18 cellular contexts compared by ENCODE assay signal in genomic region chr5:64666058-64666457, GRCh38. TPM values are rescaled to one million over a fixed set of nuclear protein-coding genes. Genes with fewer than 3 reads are reported as not detected.
DNase-seq lines count a peak whose midpoint lies in the region; ATAC-seq, FAIRE-seq and TF ChIP-seq lines count a peak whose summit lies in the region.
"Had no signal": no experiment of that assay in that cellular context is flagged by ENCODE, and none has a peak within 500 bp of the region (broad histone marks: within the 10 kb centered on the region; RNA-seq: fewer than 3 reads in every experiment).

No MANE protein-coding gene starts in this region.

- no peak overlapping the region for H3K27ac Mint-ChIP-seq in activated naive CD4-positive, alpha-beta T cell treated with anti-CD3 and anti-CD28 coated beads for 36 hours
- no peak overlapping the region for H3K27ac Mint-ChIP-seq in CD8-positive, alpha-beta T cell
- H3K27ac Mint-ChIP-seq: activated CD4-positive, alpha-beta T cell treated with anti-CD3 and anti-CD28 coated beads, Interleukin-2, amount 10 ng/mL, durations not matched to agents 7 days and 5 days; activated naive CD8-positive, alpha-beta T cell treated with anti-CD3 and anti-CD28 coated beads, Interleukin-2, amount 10 ng/mL, durations not matched to agents 7 days and 5 days had no signal

- TF ChIP-seq CTCF in AG09309 (IDR thresholded peaks at IDR 0.05; ENCODE audit: control insufficient read depth, insufficient read depth, low read depth, low read length, missing control alignments) (no peak), K562 (IDR thresholded peaks at IDR 0.05 in 2 of 3, conservative IDR thresholded peaks at IDR 0.05 in 1 of 3; ENCODE audit: insufficient read depth in 2 of 3, low read depth in 1 of 3, low read length in 3 of 3) (no peak), PC-3 (conservative IDR thresholded peaks at IDR 0.05; ENCODE audit: low read depth, low read length) (no peak)
- TF ChIP-seq CTCF in CD8-positive, alpha-beta T cell (IDR thresholded peaks at IDR 0.05): no peak

- TF ChIP-seq POLR2A in K562 (conservative IDR thresholded peaks at IDR 0.05): no peak

- no peak overlapping the region for H3K27ac ChIP-seq in K562 (ENCODE audit: extremely low read depth, low read depth, low read length)
- H3K27ac ChIP-seq in PC-3 (ENCODE audit: low read length): no peak overlapping the region
- no peak overlapping the region for H3K27ac ChIP-seq in CD8-positive, alpha-beta T cell (ENCODE audit: low read depth, low read length)

- no peaks in the 10 kb centered on the region for H3K9me2 ChIP-seq in PC-3 (replicated peaks; ENCODE audit: low read length)

- peak; percentile 67 for ATAC-seq in K562
- ATAC-seq in PC-3: no peak
- no peak for ATAC-seq in CD8-positive, alpha-beta T cell
- ATAC-seq: activated T-cell treated with anti-CD3 and anti-CD28 coated beads, Interleukin-2, amount 50 U/mL, for 4 hours had no signal

- H3K4me3 ChIP-seq in AG09309 (ENCODE audit: control insufficient read depth, low read depth, low read length) (no peak overlapping the region), K562 (no peak overlapping the region), PC-3 (ENCODE audit: low read length) (no peak overlapping the region)
- no peak overlapping the region for H3K4me3 ChIP-seq in CD8-positive, alpha-beta T cell (ENCODE audit: low read depth, low read length)

- BruUV-seq in K562 (replicated peaks; lab: Mats Ljungman, UMichigan) (no TSS peak), PC-3 (replicated peaks; lab: Mats Ljungman, UMichigan) (no TSS peak)

- H3K36me3 ChIP-seq in K562 (ENCODE audit: control insufficient read depth, insufficient read depth, low read length): no peaks in the 10 kb centered on the region
- H3K36me3 ChIP-seq in PC-3 (ENCODE audit: low read depth, low read length): no peaks in the 10 kb centered on the region
- H3K36me3 ChIP-seq in CD8-positive, alpha-beta T cell (ENCODE audit: insufficient read depth, low read length): no peaks in the 10 kb centered on the region

- H3K79me2 ChIP-seq in K562 (ENCODE audit: control insufficient read depth, insufficient read depth, low read length) (no peaks in the 10 kb centered on the region), PC-3 (ENCODE audit: low read length) (no peaks in the 10 kb centered on the region)

- H3K4me1 ChIP-seq in K562 (replicated peaks in 1 of 2; ENCODE audit: control insufficient read depth in 2 of 2, insufficient read depth in 2 of 2, low read length in 2 of 2): peaks cover 0 to 5% of the 10 kb centered on the region in 2 experiments; a peak in 1 of 5 replicates
- H3K4me1 ChIP-seq in PC-3 (ENCODE audit: insufficient read depth, low read length): no peaks in the 10 kb centered on the region
- no peaks in the 10 kb centered on the region for H3K4me1 ChIP-seq in CD8-positive, alpha-beta T cell (ENCODE audit: insufficient read depth, low read length)

- no peaks in the 10 kb centered on the region for H3K4me1 Mint-ChIP-seq in activated naive CD4-positive, alpha-beta T cell treated with anti-CD3 and anti-CD28 coated beads for 36 hours (ENCODE audit: low read depth)
- no peaks in the 10 kb centered on the region for H3K4me1 Mint-ChIP-seq in CD8-positive, alpha-beta T cell (ENCODE audit: low read depth)
- H3K4me1 Mint-ChIP-seq: activated CD4-positive, alpha-beta T cell treated with anti-CD3 and anti-CD28 coated beads, Interleukin-2, amount 10 ng/mL, durations not matched to agents 7 days and 5 days; activated naive CD8-positive, alpha-beta T cell treated with anti-CD3 and anti-CD28 coated beads, Interleukin-2, amount 10 ng/mL, durations not matched to agents 7 days and 5 days had no signal

- no peaks in the 10 kb centered on the region for H3K9me3 ChIP-seq in K562 (replicated peaks; ENCODE audit: control insufficient read depth, insufficient read depth, low read depth, low read length)
- no peaks in the 10 kb centered on the region for H3K9me3 ChIP-seq in PC-3 (ENCODE audit: low read length)
- H3K9me3 ChIP-seq in CD8-positive, alpha-beta T cell (ENCODE audit: low read length): no peaks in the 10 kb centered on the region

- H3K27me3 ChIP-seq in K562 (ENCODE audit: control insufficient read depth in 2 of 2, insufficient read depth in 2 of 2, low read length in 2 of 2): no peaks in the 10 kb centered on the region
- H3K27me3 ChIP-seq in PC-3 (ENCODE audit: low read length): no peaks in the 10 kb centered on the region
- H3K27me3 ChIP-seq in CD8-positive, alpha-beta T cell (ENCODE audit: insufficient read depth, low read length): no peaks in the 10 kb centered on the region

- peak overlapping the region; percentile 77 for H2AFZ ChIP-seq in K562 (ENCODE audit: low read depth, low read length)
- no peak overlapping the region for H2AFZ ChIP-seq in PC-3 (ENCODE audit: low read length)

- no peak overlapping the region for H3K9ac ChIP-seq in K562 (ENCODE audit: insufficient read depth in 1 of 2, low read depth in 2 of 2, low read length in 2 of 2)
- H3K9ac ChIP-seq in PC-3 (ENCODE audit: low read length): no peak overlapping the region

- H4K20me1 ChIP-seq in K562 (replicated peaks; ENCODE audit: control insufficient read depth, insufficient read depth, low read length) (no peaks in the 10 kb centered on the region), PC-3 (ENCODE audit: low read length) (no peaks in the 10 kb centered on the region)

- TF ChIP-seq RAD21 in Ishikawa (IDR thresholded peaks at IDR 0.05; ENCODE audit: low read depth) (no peak), K562 (CRISPR knock-in tag; conservative IDR thresholded peaks at IDR 0.05 in 1 of 2, IDR thresholded peaks at IDR 0.05 in 1 of 2) (no peak)

- H3K27me3 Mint-ChIP-seq in activated naive CD4-positive, alpha-beta T cell treated with anti-CD3 and anti-CD28 coated beads for 36 hours (ENCODE audit: low read depth): peaks cover 10% of the 10 kb centered on the region
- H3K27me3 Mint-ChIP-seq in CD8-positive, alpha-beta T cell (ENCODE audit: low read depth): peaks cover 5% of the 10 kb centered on the region

- H3K4me3 Mint-ChIP-seq in activated naive CD4-positive, alpha-beta T cell treated with anti-CD3 and anti-CD28 coated beads for 36 hours: no peak overlapping the region
- no peak overlapping the region for H3K4me3 Mint-ChIP-seq in CD8-positive, alpha-beta T cell
- H3K4me3 Mint-ChIP-seq: activated CD4-positive, alpha-beta T cell treated with anti-CD3 and anti-CD28 coated beads, Interleukin-2, amount 10 ng/mL, durations not matched to agents 7 days and 5 days; activated naive CD8-positive, alpha-beta T cell treated with anti-CD3 and anti-CD28 coated beads, Interleukin-2, amount 10 ng/mL, durations not matched to agents 7 days and 5 days; activated T-cell treated with anti-CD3 and anti-CD28 coated beads, Interleukin-2, amount 50 U/mL, for 4 hours had no signal

- H3K9me3 Mint-ChIP-seq in activated naive CD4-positive, alpha-beta T cell treated with anti-CD3 and anti-CD28 coated beads for 36 hours: no peaks in the 10 kb centered on the region
- no peaks in the 10 kb centered on the region for H3K9me3 Mint-ChIP-seq in CD8-positive, alpha-beta T cell
- H3K9me3 Mint-ChIP-seq: activated CD4-positive, alpha-beta T cell treated with anti-CD3 and anti-CD28 coated beads, Interleukin-2, amount 10 ng/mL, durations not matched to agents 7 days and 5 days; activated naive CD8-positive, alpha-beta T cell treated with anti-CD3 and anti-CD28 coated beads, Interleukin-2, amount 10 ng/mL, durations not matched to agents 7 days and 5 days; activated T-cell treated with anti-CD3 and anti-CD28 coated beads, Interleukin-2, amount 50 U/mL, for 4 hours had no signal

- CTCF ChIA-PET in K562 (lab: Yijun Ruan, JAX; ENCODE audit: low intra/inter-chr PET ratio) (no interaction called here), PC-3 (lab: Charles Lee) (no interaction called here)
- CTCF ChIA-PET in activated naive CD4-positive, alpha-beta T cell treated with anti-CD3 and anti-CD28 coated beads for 36 hours (lab: Charles Lee): no interaction called here
- CTCF ChIA-PET in CD8-positive, alpha-beta T cell (lab: Charles Lee): no interaction called here

- H3K36me3 Mint-ChIP-seq in activated naive CD4-positive, alpha-beta T cell treated with anti-CD3 and anti-CD28 coated beads for 36 hours (ENCODE audit: low read depth): no peaks in the 10 kb centered on the region
- H3K36me3 Mint-ChIP-seq in CD8-positive, alpha-beta T cell: no peaks in the 10 kb centered on the region
- H3K36me3 Mint-ChIP-seq: activated naive CD8-positive, alpha-beta T cell treated with anti-CD3 and anti-CD28 coated beads, Interleukin-2, amount 10 ng/mL, durations not matched to agents 7 days and 5 days had no signal

- TF ChIP-seq EP300 in Ishikawa (IDR thresholded peaks at IDR 0.05; ENCODE audit: borderline replicate concordance) (no peak), K562 (IDR thresholded peaks at IDR 0.05; ENCODE audit: low read length) (no peak)

- FAIRE-seq in K562 (lab: Jason Lieb, UNC): peak; percentile 44
- FAIRE-seq: endothelial cell of umbilical vein had no signal

- no peaks in the 10 kb centered on the region for H3F3A ChIP-seq in PC-3 (ENCODE audit: low read length, unreplicated experiment)

- POLR2A ChIA-PET in K562 (lab: Yijun Ruan, JAX) (no interaction called here), PC-3 (lab: Charles Lee; ENCODE audit: unreplicated experiment) (no interaction called here)
- POLR2A ChIA-PET in CD8-positive, alpha-beta T cell (lab: Charles Lee): no interaction called here

- H3K9me1 ChIP-seq in K562 (ENCODE audit: control insufficient read depth, insufficient read depth, low read length): no peaks in the 10 kb centered on the region

- intact Hi-C loops in K562 (cut with micrococcal nuclease) (no loop called here), PC-3 (cut with micrococcal nuclease) (no loop called here)
- intact Hi-C loops in activated naive CD4-positive, alpha-beta T cell treated with anti-CD3 and anti-CD28 coated beads for 36 hours (cut with micrococcal nuclease): no loop called here
- intact Hi-C loops in CD8-positive, alpha-beta T cell (cut with DNase I, micrococcal nuclease): no loop called here

- peak overlapping the region; percentile 55; the same call in 1 of the 2 replicates for H3K4me2 ChIP-seq in K562 (ENCODE audit: insufficient read depth, low read length)
- H3K4me2 ChIP-seq in PC-3 (ENCODE audit: low read length): no peak overlapping the region

- DNase-seq in AG09309 (ENCODE audit: low read depth) (peak; percentile 58), K562 (ENCODE audit: extremely low read depth in 1 of 4, low spot score in 3 of 4) (peak in 3 of 4 experiments; percentile 14 to 33 (median 24)), iris pigment epithelial cell (ENCODE audit: low read depth) (peak; percentile 83), NCI-H82 treated with DMSO at 0.1 percent for 48 hours (lab: John Stamatoyannopoulos, UW; ENCODE audit: unreplicated experiment) (no peak), PC-3 (no peak)
- DNase-seq in activated naive CD4-positive, alpha-beta T cell treated with anti-CD3 and anti-CD28 coated beads for 36 hours: no peak
- no peak for DNase-seq in CD8-positive, alpha-beta T cell
- DNase-seq: activated CD4-positive, alpha-beta T cell treated with anti-CD3 and anti-CD28 coated beads, Interleukin-2, amount 10 ng/mL, durations not matched to agents 7 days and 5 days; activated naive CD8-positive, alpha-beta T cell treated with anti-CD3 and anti-CD28 coated beads, Interleukin-2, amount 10 ng/mL, durations not matched to agents 7 days and 5 days; activated T-cell treated with anti-CD3 and anti-CD28 coated beads, Interleukin-2, amount 50 U/mL, for 4 hours; hippocampal formation; NCI-H2171 treated with DMSO at 0.1 percent for 48 hours; NK-92 treated with Interleukin-12 subunit alpha and Interleukin-12 subunit beta, amount 100 ng/mL, for 24 hours had no signal

- in situ Hi-C loops in K562 (cut with MboI): no loop called here

RNA-seq across cellular contexts. Expression of gene SHISAL2B, which starts 24.2 kb away (rescaled TPM):
- total RNA-seq in K562 (2011; cell fraction: chromatin; rRNA removed; ENCODE audit: low replicate concordance): not detected in 2 replicates
- total RNA-seq in K562 (2011; cell fraction: nucleolus; rRNA removed): not detected in 2 replicates
- not detected in 2 replicates for total RNA-seq in K562 (2011; cell fraction: nucleoplasm; rRNA removed)
- total RNA-seq in K562 (2014; rRNA removed): not detected in 2 replicates
- total RNA-seq in K562 (2014; rRNA removed; fragmentation: Illumina TruSeq; extraction: Trizol): not detected in 2 replicates
- not detected in 2 replicates for total RNA-seq in K562 (2015; rRNA removed; fragmentation: Illumina TruSeq; extraction: Trizol)
- not detected in 2 replicates for total RNA-seq in K562 (2021)
- not detected in 2 replicates for polyA plus RNA-seq in K562 (2011; rRNA removed)
- not detected in 2 replicates for polyA plus RNA-seq in K562 (2011; cell fraction: cytosol; rRNA removed)
- not detected in 2 replicates for polyA plus RNA-seq in K562 (2011; cell fraction: nucleus; rRNA removed)
- not detected in 2 replicates for polyA plus RNA-seq in K562 (2012)
- polyA plus RNA-seq in K562 (2014; fragmentation: Illumina TruSeq; extraction: Trizol): not detected in 2 replicates
- polyA plus RNA-seq in K562 (2014; fragmentation: Nextera tagmentation; extraction: Ambion mirVana): not detected
- polyA plus RNA-seq in K562 (2014; rRNA removed): not detected in 2 replicates
- polyA minus RNA-seq in K562 (2011; rRNA and poly(A)+ RNA removed): not detected in 2 replicates
- not detected in 2 replicates for polyA minus RNA-seq in K562 (2011; cell fraction: cytosol; rRNA and poly(A)+ RNA removed)
- not detected in 2 replicates for polyA minus RNA-seq in K562 (2011; cell fraction: nucleus; rRNA and poly(A)+ RNA removed)
- total RNA-seq in PC-3 (2014; rRNA removed): 0.62 TPM in 1 of 2 replicates, not detected in the other
- total RNA-seq in activated naive CD4-positive, alpha-beta T cell treated with anti-CD3 and anti-CD28 coated beads for 36 hours: not detected
- total RNA-seq in CD8-positive, alpha-beta T cell: not detected
- total RNA-seq: activated CD4-positive, alpha-beta T cell treated with anti-CD3 and anti-CD28 coated beads, Interleukin-2, amount 10 ng/mL, durations not matched to agents 7 days and 5 days; activated naive CD8-positive, alpha-beta T cell treated with anti-CD3 and anti-CD28 coated beads, Interleukin-2, amount 10 ng/mL, durations not matched to agents 7 days and 5 days; activated T-cell treated with anti-CD3 and anti-CD28 coated beads, Interleukin-2, amount 50 U/mL, for 4 hours; endothelial cell of umbilical vein; myocyte; pulmonary artery endothelial cell; T-helper 2 cell treated with Interferon-gamma antibody and Interleukin-4, amounts not matched to agents 100 ng/mL and 5 ng/mL, for 36 hours had no signal
- polyA plus RNA-seq: endothelial cell of umbilical vein had no signal

Comparison
In these comparisons a context has a peak if more than half of its experiments do, and no peak if none do; other contexts are left out.
1. DNase-seq: peak in AG09309 (single experiment), K562 (3 of 4) and iris pigment epithelial cell (single experiment); none in NCI-H82 treated with DMSO at 0.1 percent for 48 hours (single experiment), PC-3 (single experiment), activated naive CD4-positive, alpha-beta T cell treated with anti-CD3 and anti-CD28 coated beads for 36 hours (single experiment) and CD8-positive, alpha-beta T cell (0 of 7).